20 cellular contexts compared by ENCODE assay signal in genomic region chr4:156242390-156242789, GRCh38.
"Had no signal": no experiment of that assay in that cellular context is flagged by ENCODE, and none has a peak within 500 bp of the region (broad histone marks: within the 10 kb centered on the region; RNA-seq: fewer than 3 reads in every experiment).

No MANE protein-coding gene starts in this region.

- H3K36me3 Mint-ChIP-seq: activated CD8-positive, alpha-beta memory T cell treated with anti-CD3 and anti-CD28 coated beads, Interleukin-2, amount 10 ng/mL, durations not matched to agents 7 days and 5 days; activated naive CD8-positive, alpha-beta T cell treated with anti-CD3 and anti-CD28 coated beads, Interleukin-2, amount 10 ng/mL, durations not matched to agents 7 days and 5 days; naive thymus-derived CD8-positive, alpha-beta T cell; T-cell had no signal

- H3K4me1 ChIP-seq: breast epithelium, pancreas, thyroid gland had no signal

- DNase-seq: activated B cell treated with CpG ODN at 0.5 μM for 24 hours; activated CD4-positive, alpha-beta memory T cell treated with anti-CD3 and anti-CD28 coated beads, Interleukin-2, amount 10 ng/mL, durations not matched to agents 7 days and 5 days; activated CD4-positive, alpha-beta T cell treated with anti-CD3 and anti-CD28 coated beads for 48 hours; activated CD8-positive, alpha-beta memory T cell treated with anti-CD3 and anti-CD28 coated beads, Interleukin-2, amount 10 ng/mL, durations not matched to agents 7 days and 5 days; activated naive CD8-positive, alpha-beta T cell treated with anti-CD3 and anti-CD28 coated beads, Interleukin-2, amount 10 ng/mL, durations not matched to agents 7 days and 5 days; cortex of kidney; effector CD4-positive, alpha-beta T cell; immature natural killer cell; kidney glomerular epithelial cell; left ventricle myocardium superior; naive thymus-derived CD8-positive, alpha-beta T cell; pancreas; stimulated activated CD8-positive, alpha-beta memory T cell treated with anti-CD3 and anti-CD28 coated beads, Interleukin-4, amount 100 ng/mL, for 48 hours; stimulated activated naive CD4-positive, alpha-beta T cell; T-cell; T-helper 9 cell; thyroid gland had no signal

- H3K27me3 ChIP-seq: breast epithelium, pancreas, thyroid gland had no signal

- H3K9me3 ChIP-seq: breast epithelium, pancreas, thyroid gland had no signal

- H3K27me3 Mint-ChIP-seq: activated B cell treated with CpG ODN at 0.5 μM for 24 hours; activated CD4-positive, alpha-beta memory T cell treated with anti-CD3 and anti-CD28 coated beads, Interleukin-2, amount 10 ng/mL, durations not matched to agents 7 days and 5 days; activated CD8-positive, alpha-beta memory T cell treated with anti-CD3 and anti-CD28 coated beads, Interleukin-2, amount 10 ng/mL, durations not matched to agents 7 days and 5 days; activated naive CD8-positive, alpha-beta T cell treated with anti-CD3 and anti-CD28 coated beads, Interleukin-2, amount 10 ng/mL, durations not matched to agents 7 days and 5 days; naive thymus-derived CD8-positive, alpha-beta T cell; T-cell had no signal

- ATAC-seq: activated CD8-positive, alpha-beta memory T cell treated with anti-CD3 and anti-CD28 coated beads, Interleukin-2, amount 10 ng/mL, durations not matched to agents 7 days and 5 days; esophagus mucosa; left ventricle myocardium superior; naive thymus-derived CD8-positive, alpha-beta T cell; pancreas; sciatic nerve; T-cell had no signal

- H3K36me3 ChIP-seq: breast epithelium, pancreas, thyroid gland had no signal

- H3K4me3 Mint-ChIP-seq: activated B cell treated with CpG ODN at 0.5 μM for 24 hours; activated CD4-positive, alpha-beta memory T cell treated with anti-CD3 and anti-CD28 coated beads, Interleukin-2, amount 10 ng/mL, durations not matched to agents 7 days and 5 days; activated CD8-positive, alpha-beta memory T cell treated with anti-CD3 and anti-CD28 coated beads, Interleukin-2, amount 10 ng/mL, durations not matched to agents 7 days and 5 days; activated naive CD8-positive, alpha-beta T cell treated with anti-CD3 and anti-CD28 coated beads, Interleukin-2, amount 10 ng/mL, durations not matched to agents 7 days and 5 days; immature natural killer cell; naive thymus-derived CD8-positive, alpha-beta T cell; T-cell had no signal

- H3K27ac ChIP-seq: breast epithelium, pancreas, thyroid gland had no signal

- H3K27ac Mint-ChIP-seq: activated B cell treated with CpG ODN at 0.5 μM for 24 hours; activated CD4-positive, alpha-beta memory T cell treated with anti-CD3 and anti-CD28 coated beads, Interleukin-2, amount 10 ng/mL, durations not matched to agents 7 days and 5 days; activated CD8-positive, alpha-beta memory T cell treated with anti-CD3 and anti-CD28 coated beads, Interleukin-2, amount 10 ng/mL, durations not matched to agents 7 days and 5 days; activated naive CD8-positive, alpha-beta T cell treated with anti-CD3 and anti-CD28 coated beads, Interleukin-2, amount 10 ng/mL, durations not matched to agents 7 days and 5 days; immature natural killer cell; naive thymus-derived CD8-positive, alpha-beta T cell; T-cell had no signal

- H3K4me1 Mint-ChIP-seq: activated B cell treated with CpG ODN at 0.5 μM for 24 hours; activated CD4-positive, alpha-beta memory T cell treated with anti-CD3 and anti-CD28 coated beads, Interleukin-2, amount 10 ng/mL, durations not matched to agents 7 days and 5 days; activated CD8-positive, alpha-beta memory T cell treated with anti-CD3 and anti-CD28 coated beads, Interleukin-2, amount 10 ng/mL, durations not matched to agents 7 days and 5 days; activated naive CD8-positive, alpha-beta T cell treated with anti-CD3 and anti-CD28 coated beads, Interleukin-2, amount 10 ng/mL, durations not matched to agents 7 days and 5 days; immature natural killer cell; naive thymus-derived CD8-positive, alpha-beta T cell; T-cell had no signal

- H3K9me3 Mint-ChIP-seq: activated B cell treated with CpG ODN at 0.5 μM for 24 hours had no signal

- H3K4me3 ChIP-seq: breast epithelium, pancreas, thyroid gland had no signal
